Comparison of ENCODE assay signal across 2 cellular contexts in genomic region chr6:23170044-23170443, GRCh38.
TF ChIP-seq lines count a peak whose summit lies in the region.

No MANE protein-coding gene starts in this region.

TF ChIP-seq in GM23338, 12 proteins besides CTCF, POLR2A, EP300 and RAD21 (continued from another document):
- TF ChIP-seq, protein P1, sequence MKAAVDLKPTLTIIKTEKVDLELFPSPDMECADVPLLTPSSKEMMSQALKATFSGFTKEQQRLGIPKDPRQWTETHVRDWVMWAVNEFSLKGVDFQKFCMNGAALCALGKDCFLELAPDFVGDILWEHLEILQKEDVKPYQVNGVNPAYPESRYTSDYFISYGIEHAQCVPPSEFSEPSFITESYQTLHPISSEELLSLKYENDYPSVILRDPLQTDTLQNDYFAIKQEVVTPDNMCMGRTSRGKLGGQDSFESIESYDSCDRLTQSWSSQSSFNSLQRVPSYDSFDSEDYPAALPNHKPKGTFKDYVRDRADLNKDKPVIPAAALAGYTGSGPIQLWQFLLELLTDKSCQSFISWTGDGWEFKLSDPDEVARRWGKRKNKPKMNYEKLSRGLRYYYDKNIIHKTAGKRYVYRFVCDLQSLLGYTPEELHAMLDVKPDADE (IDR thresholded peaks at IDR 0.05): no peak
- TF ChIP-seq NANOG (IDR thresholded peaks at IDR 0.05; ENCODE audit: borderline replicate concordance) (no peak), EZH2phosphoT487 (IDR thresholded peaks at IDR 0.05; ENCODE audit: unreplicated experiment) (no peak), JUNB (IDR thresholded peaks at IDR 0.05; ENCODE audit: unreplicated experiment) (no peak), REST (IDR thresholded peaks at IDR 0.05; ENCODE audit: unreplicated experiment) (no peak), CREB1 (CRISPR knock-in tag; IDR thresholded peaks at IDR 0.05; ENCODE audit: low read depth) (no peak), POLR2AphosphoS5 (IDR thresholded peaks at IDR 0.05; ENCODE audit: low read depth) (no peak), ZNF114 (CRISPR knock-in tag; IDR thresholded peaks at IDR 0.05) (no peak), ZNF462 (CRISPR knock-in tag; IDR thresholded peaks at IDR 0.05) (no peak), EZH2 (IDR thresholded peaks at IDR 0.05; ENCODE audit: low read depth, unreplicated experiment) (no peak), ZNF331 (CRISPR knock-in tag; IDR thresholded peaks at IDR 0.05; ENCODE audit: low read depth) (no peak)

TF ChIP-seq in SK-N-SH treated with all-trans-retinoic acid at 6 μM for 48 hours, 23 proteins besides CTCF, POLR2A, EP300 and RAD21 (continued from another document):
- no peak for TF ChIP-seq CSDC2 (CRISPR knock-in tag; IDR thresholded peaks at IDR 0.05)
- TF ChIP-seq ZC3H10 (CRISPR knock-in tag; IDR thresholded peaks at IDR 0.05): no peak
- TF ChIP-seq ZFP30 (CRISPR knock-in tag; IDR thresholded peaks at IDR 0.05): no peak
- no peak for TF ChIP-seq BACH2 (CRISPR knock-in tag; IDR thresholded peaks at IDR 0.05; ENCODE audit: borderline replicate concordance)
- no peak for TF ChIP-seq ISL1 (CRISPR knock-in tag; IDR thresholded peaks at IDR 0.05)
